Comparison of ENCODE assay signal across 8 cellular contexts in genomic region chr16:80027007-80027965, GRCh38.
DNase-seq lines count a peak whose midpoint lies in the region; ATAC-seq lines count a peak whose summit lies in the region.

No MANE protein-coding gene starts in this region.

- DNase-seq in SW480 (ENCODE audit: low spot score) (peak; percentile 97), amniotic stem cell (lab: John Stamatoyannopoulos, UW) (peak; percentile 74), iPS-NIHi11 (ENCODE audit: low spot score) (peak; percentile 33), AML-193 (lab: John Stamatoyannopoulos, UW) (no peak), NCI-H1105 (lab: John Stamatoyannopoulos, UW) (no peak)
- DNase-seq in stimulated activated CD4-positive, alpha-beta T cell treated with anti-CD3 and anti-CD28 coated beads, Interleukin-4, amount 100 ng/mL, for 1 hour = peak; percentile 44

- peak; percentile 72 for ATAC-seq in GM18517 (IDR thresholded peaks at IDR 0.05; ENCODE audit: unreplicated experiment)
- ATAC-seq in HG03175 (IDR thresholded peaks at IDR 0.05; ENCODE audit: unreplicated experiment) = peak; percentile 74

Comparison
In these comparisons a context has a peak if more than half of its experiments do, and no peak if none do; other contexts are left out.
1. DNase-seq: peak in SW480 (single experiment), amniotic stem cell (single experiment), iPS-NIHi11 (single experiment) and stimulated activated CD4-positive, alpha-beta T cell treated with anti-CD3 and anti-CD28 coated beads, Interleukin-4, amount 100 ng/mL, for 1 hour (single experiment); none in AML-193 (0 of 2) and NCI-H1105 (single experiment).